ENCODE assay signal across 19 cellular contexts in genomic region chr1:157399343-157399983, GRCh38.
DNase-seq lines count a peak whose midpoint lies in the region; ATAC-seq and TF ChIP-seq lines count a peak whose summit lies in the region.
"Had no signal": no experiment of that assay in that cellular context is flagged by ENCODE, and none has a peak within 500 bp of the region (broad histone marks: within the 10 kb centered on the region; RNA-seq: fewer than 3 reads in every experiment).

No MANE protein-coding gene starts in this region.

- no peak for TF ChIP-seq EP300 in SK-N-SH (IDR thresholded peaks at IDR 0.05; ENCODE audit: borderline replicate concordance in 1 of 2, low read depth in 1 of 2, low read length in 1 of 2)

- no peaks in the 10 kb centered on the region for H3K9me3 ChIP-seq in SK-N-SH
- H3K9me3 ChIP-seq: thoracic aorta had no signal

- ATAC-seq in GM18907 (IDR thresholded peaks at IDR 0.05; ENCODE audit: unreplicated experiment) (peak; percentile 4), GM21786 (IDR thresholded peaks at IDR 0.05; ENCODE audit: unreplicated experiment) (peak; percentile 5), HG02763 (IDR thresholded peaks at IDR 0.05; ENCODE audit: unreplicated experiment) (no peak)
- ATAC-seq in natural killer cell treated with Interleukin-12 subunit alpha and Interleukin-12 subunit beta and Interleukin-15 and Interleukin-18, amount 100 ng/mL, for 72 hours, result peak in 1 of 2 donors; percentile 8

- H3K4me1 Mint-ChIP-seq in natural killer cell treated with Interleukin-12 subunit alpha and Interleukin-12 subunit beta and Interleukin-15 and Interleukin-18, amount 100 ng/mL, for 72 hours (ENCODE audit: low read depth in 2 of 2), result peaks cover 47 to 56% of the 10 kb centered on the region in 2 donors
- peaks cover 5% of the 10 kb centered on the region for H3K4me1 Mint-ChIP-seq in activated naive CD8-positive, alpha-beta T cell treated with anti-CD3 and anti-CD28 coated beads for 36 hours
- H3K4me1 Mint-ChIP-seq: activated naive CD4-positive, alpha-beta T cell treated with anti-CD3 and anti-CD28 coated beads, Interleukin-2, amount 50 U/mL, for 24 hours; CD4-positive, alpha-beta memory T cell; stimulated activated effector memory CD8-positive, alpha-beta T cell treated with anti-CD3 and anti-CD28 coated beads, Interleukin-12 subunit alpha, Interleukin-12 subunit beta, amount 100 ng/mL, for 72 hours had no signal

- no peak overlapping the region for H3K4me3 ChIP-seq in SK-N-SH (ENCODE audit: low read depth in 2 of 2, low read length in 1 of 2)
- H3K4me3 ChIP-seq: thoracic aorta had no signal

- H3K27ac Mint-ChIP-seq in natural killer cell treated with Interleukin-12 subunit alpha and Interleukin-12 subunit beta and Interleukin-15 and Interleukin-18, amount 100 ng/mL, for 72 hours, result peak overlapping the region; percentile 28 to 50
- H3K27ac Mint-ChIP-seq in activated naive CD8-positive, alpha-beta T cell treated with anti-CD3 and anti-CD28 coated beads for 36 hours, result no peak overlapping the region
- H3K27ac Mint-ChIP-seq: activated naive CD4-positive, alpha-beta T cell treated with anti-CD3 and anti-CD28 coated beads, Interleukin-2, amount 50 U/mL, for 24 hours; CD4-positive, alpha-beta memory T cell; stimulated activated effector memory CD8-positive, alpha-beta T cell treated with anti-CD3 and anti-CD28 coated beads, Interleukin-12 subunit alpha, Interleukin-12 subunit beta, amount 100 ng/mL, for 72 hours had no signal

- H3K27me3 ChIP-seq in SK-N-SH (ENCODE audit: insufficient read depth), result peaks cover 10% of the 10 kb centered on the region; the same call in 1 of the 2 replicates

- no peaks in the 10 kb centered on the region for H3K9me3 Mint-ChIP-seq in natural killer cell treated with Interleukin-12 subunit alpha and Interleukin-12 subunit beta and Interleukin-15 and Interleukin-18, amount 100 ng/mL, for 72 hours
- peaks cover 1% of the 10 kb centered on the region for H3K9me3 Mint-ChIP-seq in activated naive CD8-positive, alpha-beta T cell treated with anti-CD3 and anti-CD28 coated beads for 36 hours
- H3K9me3 Mint-ChIP-seq: activated naive CD4-positive, alpha-beta T cell treated with anti-CD3 and anti-CD28 coated beads, Interleukin-2, amount 50 U/mL, for 24 hours; nephron; stimulated activated effector memory CD8-positive, alpha-beta T cell treated with anti-CD3 and anti-CD28 coated beads, Interleukin-12 subunit alpha, Interleukin-12 subunit beta, amount 100 ng/mL, for 72 hours had no signal

- H3F3A ChIP-seq in SK-N-SH (replicated peaks; ENCODE audit: insufficient read depth), result no peaks in the 10 kb centered on the region

- no peak for TF ChIP-seq CTCF in SK-N-SH (IDR thresholded peaks at IDR 0.05)

- CTCF ChIA-PET in SK-N-SH (lab: Yijun Ruan, JAX), result no interaction called here

- H3K4me2 ChIP-seq in SK-N-SH, result no peak overlapping the region

- no peaks in the 10 kb centered on the region for H3K9me2 ChIP-seq in SK-N-SH

- POLR2A ChIA-PET in SK-N-SH (lab: Yijun Ruan, JAX), result no interaction called here

- no peaks in the 10 kb centered on the region for H3K4me1 ChIP-seq in SK-N-SH (ENCODE audit: control insufficient read depth in 1 of 2, insufficient read depth in 2 of 2, low read depth in 1 of 2, low read length in 1 of 2)

- H3K36me3 ChIP-seq in SK-N-SH (replicated peaks in 1 of 2; ENCODE audit: control insufficient read depth in 1 of 2, insufficient read depth in 2 of 2, low read length in 1 of 2), result no peaks in the 10 kb centered on the region
- H3K36me3 ChIP-seq: thoracic aorta had no signal

- DNase-seq in NCI-H226 (peak; percentile 13), SK-N-SH (no peak)
- no peak for DNase-seq in natural killer cell treated with Interleukin-12 subunit alpha and Interleukin-12 subunit beta and Interleukin-15 and Interleukin-18, amount 100 ng/mL, for 72 hours (ENCODE audit: low spot score)
- no peak for DNase-seq in activated naive CD8-positive, alpha-beta T cell treated with anti-CD3 and anti-CD28 coated beads for 36 hours
- DNase-seq: activated CD4-positive, alpha-beta T cell treated with anti-CD3 and anti-CD28 coated beads for 4 hours; CD4-positive, alpha-beta memory T cell; DMS153; left cardiac atrium; NCI-H1436 treated with DMSO at 0.1 percent for 48 hours; NCI-H2171 treated with DMSO at 0.1 percent for 48 hours; NCI-H774; Right ventricle myocardium superior had no signal

- 0% methylated on average over 3 of the region's 3 CpGs for WGBS in SK-N-SH (ENCODE audit: low lambda C conversion rate)

- H2AFZ ChIP-seq in SK-N-SH (ENCODE audit: low read depth), result no peak overlapping the region

- no peak overlapping the region for H3K9ac ChIP-seq in SK-N-SH

- TF ChIP-seq RAD21 in SK-N-SH (IDR thresholded peaks at IDR 0.05; ENCODE audit: low read length), result no peak

- no peaks in the 10 kb centered on the region for H4K20me1 ChIP-seq in SK-N-SH (ENCODE audit: insufficient read depth)

- H3K36me3 Mint-ChIP-seq in natural killer cell treated with Interleukin-12 subunit alpha and Interleukin-12 subunit beta and Interleukin-15 and Interleukin-18, amount 100 ng/mL, for 72 hours, result no peaks in the 10 kb centered on the region
- no peaks in the 10 kb centered on the region for H3K36me3 Mint-ChIP-seq in activated naive CD8-positive, alpha-beta T cell treated with anti-CD3 and anti-CD28 coated beads for 36 hours
- H3K36me3 Mint-ChIP-seq: activated naive CD4-positive, alpha-beta T cell treated with anti-CD3 and anti-CD28 coated beads, Interleukin-2, amount 50 U/mL, for 24 hours; CD4-positive, alpha-beta memory T cell; stimulated activated effector memory CD8-positive, alpha-beta T cell treated with anti-CD3 and anti-CD28 coated beads, Interleukin-12 subunit alpha, Interleukin-12 subunit beta, amount 100 ng/mL, for 72 hours had no signal

- no peak overlapping the region for H3K27ac ChIP-seq in SK-N-SH (ENCODE audit: low read depth in 2 of 2, low read length in 1 of 2)
- H3K27ac ChIP-seq: thoracic aorta had no signal

- H3K27me3 Mint-ChIP-seq in natural killer cell treated with Interleukin-12 subunit alpha and Interleukin-12 subunit beta and Interleukin-15 and Interleukin-18, amount 100 ng/mL, for 72 hours, result peaks cover 12 to 27% of the 10 kb centered on the region in 2 donors
- peaks cover 69% of the 10 kb centered on the region for H3K27me3 Mint-ChIP-seq in activated naive CD8-positive, alpha-beta T cell treated with anti-CD3 and anti-CD28 coated beads for 36 hours

- H3K4me3 Mint-ChIP-seq in natural killer cell treated with Interleukin-12 subunit alpha and Interleukin-12 subunit beta and Interleukin-15 and Interleukin-18, amount 100 ng/mL, for 72 hours, result peak overlapping the region; percentile 57
- H3K4me3 Mint-ChIP-seq in activated naive CD8-positive, alpha-beta T cell treated with anti-CD3 and anti-CD28 coated beads for 36 hours, result no peak overlapping the region
- H3K4me3 Mint-ChIP-seq: activated naive CD4-positive, alpha-beta T cell treated with anti-CD3 and anti-CD28 coated beads, Interleukin-2, amount 50 U/mL, for 24 hours; CD4-positive, alpha-beta memory T cell; stimulated activated effector memory CD8-positive, alpha-beta T cell treated with anti-CD3 and anti-CD28 coated beads, Interleukin-12 subunit alpha, Interleukin-12 subunit beta, amount 100 ng/mL, for 72 hours had no signal

- no peaks in the 10 kb centered on the region for H3K79me2 ChIP-seq in SK-N-SH (ENCODE audit: insufficient read depth)

TF ChIP-seq in SK-N-SH, 30 proteins besides CTCF, POLR2A, EP300 and RAD21 (continues in another document):
- TF ChIP-seq USF1 (IDR thresholded peaks at IDR 0.05; ENCODE audit: borderline replicate concordance, low read depth) (no peak), USF2 (IDR thresholded peaks at IDR 0.05; ENCODE audit: borderline replicate concordance, low read depth, low read length) (no peak), IRF3 (IDR thresholded peaks at IDR 0.05; ENCODE audit: low read depth, low read length) (no peak), YY1 (IDR thresholded peaks at IDR 0.05; ENCODE audit: low read depth) (no peak), GATA2 (CRISPR knock-in tag; IDR thresholded peaks at IDR 0.05) (no peak), TAF1 (IDR thresholded peaks at IDR 0.05; ENCODE audit: borderline replicate concordance, low read depth, low read length) (no peak), RCOR1 (IDR thresholded peaks at IDR 0.05; ENCODE audit: low read length) (no peak), NRF1 (IDR thresholded peaks at IDR 0.05; ENCODE audit: low read depth, low read length) (no peak), TCF12 (IDR thresholded peaks at IDR 0.05) (no peak), SIN3A (IDR thresholded peaks at IDR 0.05; ENCODE audit: borderline replicate concordance, low read depth, low read length) (no peak), MXI1 (IDR thresholded peaks at IDR 0.05; ENCODE audit: low read depth, low read length) (no peak), GABPA (IDR thresholded peaks at IDR 0.05; ENCODE audit: low read depth) (no peak), POLR2AphosphoS5 (IDR thresholded peaks at IDR 0.05; ENCODE audit: low read depth, low read length) (no peak), MEF2A (IDR thresholded peaks at IDR 0.05; ENCODE audit: borderline replicate concordance, low read depth) (no peak), FOXJ3 (CRISPR knock-in tag; IDR thresholded peaks at IDR 0.05) (no peak)
